In genomic region chr17:80832888-80833583, GRCh38 we compare ENCODE assay signal across 8 cellular contexts.
DNase-seq lines count a peak whose midpoint lies in the region; ATAC-seq and TF ChIP-seq lines count a peak whose summit lies in the region.

No MANE protein-coding gene starts in this region.

- H3K79me2 ChIP-seq in Karpas-422 (ENCODE audit: low read length), result no peaks in the 10 kb centered on the region
- H3K79me2 ChIP-seq in neural cell (replicated peaks; ENCODE audit: insufficient read depth, low read length), result no peaks in the 10 kb centered on the region

- H3K27me3 ChIP-seq in Karpas-422 (ENCODE audit: low read length), result no peaks in the 10 kb centered on the region
- no peaks in the 10 kb centered on the region for H3K27me3 ChIP-seq in foreskin keratinocyte
- no peaks in the 10 kb centered on the region for H3K27me3 ChIP-seq in neural cell (ENCODE audit: insufficient read depth, low read depth, low read length)

- peaks cover 9% of the 10 kb centered on the region for H3F3A ChIP-seq in neural cell (ENCODE audit: insufficient read depth, low read length, poor library complexity, severe bottlenecking)

- peak; percentile 73 for ATAC-seq in GM21825 (IDR thresholded peaks at IDR 0.05; ENCODE audit: unreplicated experiment)
- peak; percentile 96 for ATAC-seq in foreskin keratinocyte
- ATAC-seq in stimulated activated naive CD8-positive, alpha-beta T cell treated with anti-CD3 and anti-CD28 coated beads, Interleukin-15, Interleukin-2, amounts not matched to agents 100 U/mL and 50 U/mL, for 24 hours, result peak; percentile 92

- no peaks in the 10 kb centered on the region for H3K9me2 ChIP-seq in Karpas-422 (replicated peaks; ENCODE audit: insufficient read depth, low read length)
- H3K9me2 ChIP-seq in neural cell (ENCODE audit: insufficient read depth, low read length), result no peaks in the 10 kb centered on the region

- H3K27ac ChIP-seq in Karpas-422 (ENCODE audit: low read length), result peak overlapping the region; percentile 51
- H3K27ac ChIP-seq in foreskin keratinocyte, result peak overlapping the region; percentile 96
- H3K27ac ChIP-seq in neural cell (ENCODE audit: low read length), result peak overlapping the region; percentile 89

- H3K4me3 ChIP-seq in Karpas-422 (ENCODE audit: low read length), result peak overlapping the region; percentile 51
- peak overlapping the region; percentile 61 for H3K4me3 ChIP-seq in neural cell (ENCODE audit: low read length)

- H3K36me3 ChIP-seq in Karpas-422 (ENCODE audit: insufficient read depth, low read length), result no peaks in the 10 kb centered on the region
- no peaks in the 10 kb centered on the region for H3K36me3 ChIP-seq in neural cell (ENCODE audit: insufficient read depth, low read length)

- peak overlapping the region; percentile 63 for H3K4me2 ChIP-seq in Karpas-422 (ENCODE audit: low read depth, low read length, poor library complexity, severe bottlenecking)
- H3K4me2 ChIP-seq in neural cell (ENCODE audit: low read length), result peak overlapping the region; percentile 67

- H3K4me1 ChIP-seq in Karpas-422 (ENCODE audit: low read length) (peaks cover 18% of the 10 kb centered on the region), foreskin keratinocyte (peaks cover 1% of the 10 kb centered on the region)

- H3K9me3 ChIP-seq in Karpas-422 (ENCODE audit: low read length) (no peaks in the 10 kb centered on the region), neural cell (ENCODE audit: low read length) (no peaks in the 10 kb centered on the region)

- no peak overlapping the region for H2AFZ ChIP-seq in Karpas-422 (ENCODE audit: low read length)
- H2AFZ ChIP-seq in neural cell (ENCODE audit: low read depth, low read length), result no peak overlapping the region

- peak overlapping the region; percentile 52 for H3K9ac ChIP-seq in Karpas-422 (ENCODE audit: low read length)
- peak overlapping the region; percentile 72 for H3K9ac ChIP-seq in neural cell (ENCODE audit: low read length)

- TF ChIP-seq CTCF in foreskin keratinocyte (conservative IDR thresholded peaks at IDR 0.05) (peak; percentile 8), neural cell (IDR thresholded peaks at IDR 0.05; ENCODE audit: poor library complexity, severe bottlenecking) (no peak)

- H4K20me1 ChIP-seq in Karpas-422 (ENCODE audit: insufficient read depth, low read depth, low read length), result no peaks in the 10 kb centered on the region
- H4K20me1 ChIP-seq in neural cell (ENCODE audit: insufficient read depth), result no peaks in the 10 kb centered on the region

- no peak for TF ChIP-seq EP300 in neural cell (conservative IDR thresholded peaks at IDR 0.05; ENCODE audit: poor library complexity, severe bottlenecking)

- DNase-seq in DMS79 treated with DMSO at 0.1 percent for 48 hours (lab: John Stamatoyannopoulos, UW) (peak; percentile 74), Karpas-422 (peak; percentile 58), RPMI7951 (ENCODE audit: low read depth) (peak; percentile 98), activated gamma-delta T cell treated with Interleukin-2 at 50 U/mL for 16 hours (peak; percentile 67), foreskin keratinocyte (peak; percentile 91 to 95)
- peak; percentile 80 for DNase-seq in stimulated activated naive CD8-positive, alpha-beta T cell treated with anti-CD3 and anti-CD28 coated beads, Interleukin-15, Interleukin-2, amounts not matched to agents 100 U/mL and 50 U/mL, for 24 hours

- TF ChIP-seq RAD21 in neural cell (conservative IDR thresholded peaks at IDR 0.05), result peak; percentile 51

TF ChIP-seq in neural cell, 6 proteins besides CTCF, POLR2A, EP300 and RAD21:
- TF ChIP-seq SMC3 (conservative IDR thresholded peaks at IDR 0.05; ENCODE audit: poor library complexity) (peak; percentile 63), REST (IDR thresholded peaks at IDR 0.05; ENCODE audit: borderline replicate concordance) (peak; percentile 64), EZH2 (IDR thresholded peaks at IDR 0.05; ENCODE audit: borderline replicate concordance, insufficient read depth, low read length, poor library complexity, severe bottlenecking) (no peak), MXI1 (conservative IDR thresholded peaks at IDR 0.05; ENCODE audit: poor library complexity, severe bottlenecking) (peak; percentile 27), TAF1 (IDR thresholded peaks at IDR 0.05; ENCODE audit: low read depth) (peak; percentile 69), POLR2AphosphoS5 (IDR thresholded peaks at IDR 0.05) (peak; percentile 65)

Comparison
In these comparisons a context has a peak if more than half of its experiments do, and no peak if none do; other contexts are left out.
1. Peak in every context shown above with its lines: DNase-seq, ATAC-seq, H3K4me3 ChIP-seq and H3K27ac ChIP-seq.